In the genomic region with DNA sequence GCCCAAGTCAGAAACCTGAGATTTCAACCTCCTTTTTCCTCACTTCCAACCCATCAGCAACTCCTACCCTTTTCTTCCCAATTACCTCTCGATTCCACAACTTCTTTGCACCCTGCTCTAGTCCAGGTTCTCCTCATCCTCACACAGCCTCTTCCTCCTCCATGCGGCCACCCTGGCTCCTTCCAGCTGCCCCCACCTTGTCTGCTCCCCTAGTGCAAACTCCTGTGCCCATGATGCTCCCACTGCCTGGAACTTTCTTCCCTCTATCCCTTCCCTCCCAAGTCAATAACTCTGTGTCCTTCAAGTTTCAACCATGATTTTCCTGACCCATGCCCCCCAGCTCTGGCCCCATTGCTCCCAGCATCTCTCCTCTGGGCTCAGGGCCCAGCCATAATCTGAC, we compare ENCODE assay signal across 11 cellular contexts. TPM values are rescaled to one million over a fixed set of nuclear protein-coding genes. Genes with fewer than 3 reads are reported as not detected.
DNase-seq lines count a peak whose midpoint lies in the region; ATAC-seq and TF ChIP-seq lines count a peak whose summit lies in the region.
"Had no signal": no experiment of that assay in that cellular context is flagged by ENCODE, and none has a peak within 500 bp of the region (broad histone marks: within the 10 kb centered on the region; RNA-seq: fewer than 3 reads in every experiment).

No MANE protein-coding gene starts in this region.

- intact Hi-C loops in CD8-positive, alpha-beta T cell (cut with DNase I, micrococcal nuclease): loop anchor here (5.0 to 10.0 kb wide), 4 partner anchors 46 to 702 kb away; a partner anchor contains a TSS
- intact Hi-C loops in Right ventricle myocardium superior (cut with DNase I): no loop called here
- intact Hi-C loops in dorsolateral prefrontal cortex (cut with DNase I): loop anchor here (1.0 to 10.0 kb wide), 3 partner anchors 53 to 702 kb away; a partner anchor contains a TSS

- H3K9ac ChIP-seq in MM.1S (ENCODE audit: low read length): peak overlapping the region; percentile 75

- H3K79me2 ChIP-seq in MM.1S (ENCODE audit: low read length): peaks cover 27% of the 10 kb centered on the region
- H3K79me2 ChIP-seq in osteoblast (ENCODE audit: insufficient read depth, low read length): no peaks in the 10 kb centered on the region

- H3K4me1 ChIP-seq in CD8-positive, alpha-beta T cell (ENCODE audit: insufficient read depth, low read length): peaks cover 28% of the 10 kb centered on the region
- H3K4me1 ChIP-seq in MM.1S (ENCODE audit: low read length): peaks cover 45% of the 10 kb centered on the region
- peaks cover 23% of the 10 kb centered on the region for H3K4me1 ChIP-seq in osteoblast (ENCODE audit: insufficient read depth, low read length)
- H3K4me1 ChIP-seq: pancreas had no signal

- peaks cover 26% of the 10 kb centered on the region for H3K36me3 Mint-ChIP-seq in CD8-positive, alpha-beta T cell
- peaks cover 26% of the 10 kb centered on the region for H3K36me3 Mint-ChIP-seq in central memory CD8-positive, alpha-beta T cell (ENCODE audit: insufficient read depth)

- H3K27ac Mint-ChIP-seq in CD8-positive, alpha-beta T cell: peak overlapping the region; percentile 95
- H3K27ac Mint-ChIP-seq in central memory CD8-positive, alpha-beta T cell (ENCODE audit: low read depth): peak overlapping the region; percentile 96

- peak overlapping the region; percentile 1 for H3K27ac ChIP-seq in CD8-positive, alpha-beta T cell (ENCODE audit: low read depth, low read length)
- peak overlapping the region; percentile 89 for H3K27ac ChIP-seq in MM.1S (ENCODE audit: low read length)
- H3K27ac ChIP-seq in osteoblast (ENCODE audit: low read depth, low read length): peak overlapping the region; percentile 52
- H3K27ac ChIP-seq in dorsolateral prefrontal cortex: peak overlapping the region in 11 of 59 donors; percentile 0 to 65 (median 27)

- H2AFZ ChIP-seq in MM.1S (ENCODE audit: low read length) (no peak overlapping the region), osteoblast (ENCODE audit: low read length) (no peak overlapping the region)

- no peak overlapping the region for H3K4me3 Mint-ChIP-seq in CD8-positive, alpha-beta T cell
- peak overlapping the region; percentile 64 for H3K4me3 Mint-ChIP-seq in central memory CD8-positive, alpha-beta T cell

- H3K4me1 Mint-ChIP-seq in CD8-positive, alpha-beta T cell (ENCODE audit: low read depth): peaks cover 55% of the 10 kb centered on the region
- peaks cover 54% of the 10 kb centered on the region for H3K4me1 Mint-ChIP-seq in central memory CD8-positive, alpha-beta T cell

- H3K27me3 Mint-ChIP-seq in CD8-positive, alpha-beta T cell (ENCODE audit: low read depth): no peaks in the 10 kb centered on the region
- H3K27me3 Mint-ChIP-seq in central memory CD8-positive, alpha-beta T cell: no peaks in the 10 kb centered on the region

- no peak overlapping the region for H3K4me3 ChIP-seq in CD8-positive, alpha-beta T cell (ENCODE audit: low read depth, low read length)
- H3K4me3 ChIP-seq in MM.1S (ENCODE audit: low read length) (peak overlapping the region; percentile 35), osteoblast (ENCODE audit: insufficient read depth, low read length) (no peak overlapping the region), dorsolateral prefrontal cortex (peak overlapping the region in 10 of 59 donors; percentile 5 to 40 (median 20))
- H3K4me3 ChIP-seq: pancreas, smooth muscle cell had no signal

- H3K9me3 Mint-ChIP-seq in CD8-positive, alpha-beta T cell: peaks cover 4% of the 10 kb centered on the region
- H3K9me3 Mint-ChIP-seq in central memory CD8-positive, alpha-beta T cell: no peaks in the 10 kb centered on the region

- TF ChIP-seq CTCF in CD8-positive, alpha-beta T cell (IDR thresholded peaks at IDR 0.05): no peak
- TF ChIP-seq CTCF in MM.1S (IDR thresholded peaks at IDR 0.05; ENCODE audit: low read length): no peak
- TF ChIP-seq CTCF in osteoblast (IDR thresholded peaks at IDR 0.05; ENCODE audit: extremely low read depth, low read depth, low read length): no peak
- no peak for TF ChIP-seq CTCF in dorsolateral prefrontal cortex (IDR thresholded peaks at IDR 0.05 in 54 of 56, conservative IDR thresholded peaks at IDR 0.05 in 2 of 56; ENCODE audit: low read depth in 1 of 56, partially characterized antibody in 56 of 56)

- no peaks in the 10 kb centered on the region for H3K9me2 ChIP-seq in MM.1S (replicated peaks; ENCODE audit: insufficient read depth, low read length)

- H3K36me3 ChIP-seq in CD8-positive, alpha-beta T cell (ENCODE audit: insufficient read depth, low read length): peaks cover 3% of the 10 kb centered on the region
- no peaks in the 10 kb centered on the region for H3K36me3 ChIP-seq in MM.1S (replicated peaks; ENCODE audit: insufficient read depth, low read length)
- H3K36me3 ChIP-seq in osteoblast (ENCODE audit: insufficient read depth, low read length): no peaks in the 10 kb centered on the region
- H3K36me3 ChIP-seq: pancreas had no signal

- H3F3A ChIP-seq in MM.1S (ENCODE audit: insufficient read depth, low read length): peaks cover 60% of the 10 kb centered on the region

- DNase-seq in CD8-positive, alpha-beta T cell: no peak
- DNase-seq in MM.1S: no peak
- no peak for DNase-seq in central memory CD8-positive, alpha-beta T cell (ENCODE audit: low spot score in 2 of 2)
- peak; percentile 10 for DNase-seq in osteoblast (ENCODE audit: insufficient read length, low spot score, missing footprints)
- DNase-seq in activated CD4-positive, CD25-positive, alpha-beta regulatory T cell treated with anti-CD3 and anti-CD28 coated beads, Interleukin-2, amount 50 U/mL, for 72 hours: no peak
- DNase-seq in Right ventricle myocardium superior: no peak
- DNase-seq in dorsolateral prefrontal cortex: no peak
- DNase-seq in GDM1 (lab: John Stamatoyannopoulos, UW): no peak
- DNase-seq: NCI-H446 treated with DMSO at 0.1 percent for 48 hours, pancreas had no signal

- CTCF ChIA-PET in CD8-positive, alpha-beta T cell (lab: Charles Lee): interaction anchor here (0.9 to 11.0 kb wide), 12 partner anchors 8 to 193 kb away, joined by 3 to 353 read pairs (median 24); a partner anchor contains a TSS

- ATAC-seq in CD8-positive, alpha-beta T cell: no peak
- no peak for ATAC-seq in central memory CD8-positive, alpha-beta T cell (replicated peaks; ENCODE audit: extremely low read depth, poor library complexity, severe bottlenecking)
- ATAC-seq in Right ventricle myocardium superior (ENCODE audit: poor library complexity): no peak

- H4K20me1 ChIP-seq in MM.1S (ENCODE audit: insufficient read depth, low read length): no peaks in the 10 kb centered on the region
- H4K20me1 ChIP-seq in osteoblast (ENCODE audit: insufficient read depth, low read length): no peaks in the 10 kb centered on the region

- H3K4me2 ChIP-seq in MM.1S (ENCODE audit: low read depth, low read length): peak overlapping the region; percentile 82
- H3K4me2 ChIP-seq in osteoblast (ENCODE audit: insufficient read depth, low read length): no peak overlapping the region
- H3K4me2 ChIP-seq: smooth muscle cell had no signal

- no peaks in the 10 kb centered on the region for H3K9me3 ChIP-seq in CD8-positive, alpha-beta T cell (ENCODE audit: low read length)
- H3K9me3 ChIP-seq in MM.1S (replicated peaks; ENCODE audit: insufficient read depth, low read length) (no peaks in the 10 kb centered on the region), osteoblast (ENCODE audit: low read depth, low read length) (peaks cover 5% of the 10 kb centered on the region)
- H3K9me3 ChIP-seq: pancreas had no signal

- no peaks in the 10 kb centered on the region for H3K27me3 ChIP-seq in CD8-positive, alpha-beta T cell (ENCODE audit: insufficient read depth, low read length)
- no peaks in the 10 kb centered on the region for H3K27me3 ChIP-seq in MM.1S (replicated peaks; ENCODE audit: insufficient read depth, low read length)
- H3K27me3 ChIP-seq in osteoblast (ENCODE audit: insufficient read depth, low read length): no peaks in the 10 kb centered on the region
- H3K27me3 ChIP-seq in dorsolateral prefrontal cortex: no peaks in the 10 kb centered on the region
- H3K27me3 ChIP-seq: pancreas had no signal

- POLR2A ChIA-PET in CD8-positive, alpha-beta T cell (lab: Charles Lee): interaction anchor here (0.8 to 6.6 kb wide), 8 partner anchors 13 to 53 kb away, joined by 3 to 105 read pairs (median 16); a partner anchor contains a TSS

RNA-seq across cellular contexts. Expression of a gene that starts 17.3 kb away (rescaled TPM):
- 10 to 100 TPM; 30.4 to 32.3 TPM for total RNA-seq in CD8-positive, alpha-beta T cell
- total RNA-seq in osteoblast: 1.1 and 1.2 TPM in 2 replicates
- 4.2 TPM for total RNA-seq in Right ventricle myocardium superior
- 10 to 100 TPM in 39 of 120 experiments, 1 to 10 TPM in 81; 1.8 to 27.0 (median 7.9) TPM for total RNA-seq in dorsolateral prefrontal cortex

RNA-seq across cellular contexts. Expression of a gene that starts 18.5 kb away (rescaled TPM):
- total RNA-seq in CD8-positive, alpha-beta T cell: 1 to 10 TPM; 1.2 to 1.9 TPM
- total RNA-seq in osteoblast: 359 and 362 TPM in 2 replicates
- 0.54 TPM for total RNA-seq in Right ventricle myocardium superior
- 10 to 100 TPM in 35 of 120 experiments, 1 to 10 TPM in 85; 1.3 to 25.3 (median 7.9) TPM for total RNA-seq in dorsolateral prefrontal cortex

RNA-seq across cellular contexts. Expression of a gene that starts 54.0 kb away (rescaled TPM):
- 100 to 1,000 TPM; 254 to 260 TPM for total RNA-seq in CD8-positive, alpha-beta T cell
- total RNA-seq in osteoblast (166 and 184 TPM in 2 replicates), Right ventricle myocardium superior (484 TPM), dorsolateral prefrontal cortex (100 to 1,000 TPM; 120 to 322 (median 236) TPM)

RNA-seq across cellular contexts. Expression of a gene that starts 55.4 kb away (rescaled TPM):
- 100 to 1,000 TPM in 1 of 2 experiments, 10 to 100 TPM in 1; 95.3 to 109 TPM for total RNA-seq in CD8-positive, alpha-beta T cell
- total RNA-seq in osteoblast: 39.8 and 57.9 TPM in 2 replicates
- 18.9 TPM for total RNA-seq in Right ventricle myocardium superior
- 10 to 100 TPM; 41.4 to 83.9 (median 63.1) TPM for total RNA-seq in dorsolateral prefrontal cortex

Comparison
In these comparisons a context has a peak if more than half of its experiments do, and no peak if none do; other contexts are left out.
1. RNA of a gene that starts 18.5 kb away (total RNA-seq): 359 to 362 TPM in osteoblast; 1.3 to 25.3 TPM in dorsolateral prefrontal cortex, 1.2 to 1.9 TPM in CD8-positive, alpha-beta T cell and 0.54 TPM in Right ventricle myocardium superior (single experiment); every median in the first group is over 10 times any median in the second.